Comparison of ENCODE assay signal across 8 cellular contexts in the genomic region with DNA sequence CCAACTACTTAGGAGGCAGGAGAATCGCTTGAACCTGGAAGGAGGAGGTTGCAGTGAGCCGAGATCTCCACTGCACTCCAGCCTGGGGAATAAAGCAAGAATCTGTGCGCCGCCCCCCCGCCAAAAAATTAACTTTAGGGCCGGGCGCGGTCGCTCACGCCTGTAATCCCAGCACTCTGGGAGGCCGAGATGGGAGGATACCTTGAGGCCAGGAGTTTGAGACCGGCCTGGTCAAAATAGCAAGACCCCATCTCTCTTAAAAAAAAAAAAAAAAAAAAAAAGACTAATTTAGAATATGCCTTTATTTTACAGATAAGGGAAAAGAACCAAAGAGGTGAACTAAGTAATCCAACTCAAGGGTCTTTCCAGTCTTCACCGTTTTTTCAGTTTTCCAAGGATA. TPM values are rescaled to one million over a fixed set of nuclear protein-coding genes. Genes with fewer than 3 reads are reported as not detected.
DNase-seq lines count a peak whose midpoint lies in the region; ATAC-seq and TF ChIP-seq lines count a peak whose summit lies in the region.

No MANE protein-coding gene starts in this region.

- CTCF ChIA-PET in HEK293T (lab: Yijun Ruan, JAX), result no interaction called here

- POLR2A ChIA-PET in HEK293T (lab: Yijun Ruan, JAX), result no interaction called here

- H3K4me3 Mint-ChIP-seq in nephron progenitor cell, result peak overlapping the region; percentile 98

- peaks cover 54% of the 10 kb centered on the region for H3K36me3 Mint-ChIP-seq in nephron progenitor cell (ENCODE audit: low read depth)

- H3K4me1 ChIP-seq in BE2C, result no peaks in the 10 kb centered on the region

- peaks cover 44% of the 10 kb centered on the region for H3K4me1 Mint-ChIP-seq in nephron progenitor cell

- peaks cover 3% of the 10 kb centered on the region for H3K27me3 Mint-ChIP-seq in nephron progenitor cell (ENCODE audit: low read depth, poor library complexity)

- no peak for TF ChIP-seq CTCF in BE2C (IDR thresholded peaks at IDR 0.05; ENCODE audit: low read depth, low read length)
- no peak for TF ChIP-seq CTCF in LNCaP clone FGC (IDR thresholded peaks at IDR 0.05; ENCODE audit: control insufficient read depth, extremely low read depth, insufficient read depth)
- no peak for TF ChIP-seq CTCF in dorsolateral prefrontal cortex (IDR thresholded peaks at IDR 0.05 in 54 of 56, conservative IDR thresholded peaks at IDR 0.05 in 2 of 56; ENCODE audit: low read depth in 1 of 56, partially characterized antibody in 56 of 56)
- TF ChIP-seq CTCF in nephron progenitor cell (IDR thresholded peaks at IDR 0.05), result no peak

- no peaks in the 10 kb centered on the region for H3K9me3 Mint-ChIP-seq in nephron progenitor cell

- ATAC-seq in activated CD4-positive, CD25-positive, alpha-beta regulatory T cell treated with anti-CD3 and anti-CD28 coated beads, Interleukin-2, amount 50 U/mL, for 24 hours, result no peak

- peak overlapping the region; percentile 83 for H3K4me3 ChIP-seq in BE2C (ENCODE audit: low read depth, low read length)
- H3K4me3 ChIP-seq in LNCaP clone FGC (ENCODE audit: low read depth, low read length), result peak overlapping the region; percentile 76
- H3K4me3 ChIP-seq in dorsolateral prefrontal cortex, result peak overlapping the region; percentile 79 to 100 (median 94)

- peak overlapping the region in 10 of 59 donors; percentile 86 to 97 (median 93) for H3K27ac ChIP-seq in dorsolateral prefrontal cortex

- intact Hi-C loops in dorsolateral prefrontal cortex (cut with DNase I), result loop anchor here in 1 of 2 donors (5.0 kb wide), 1 partner anchor 36 kb away; a partner anchor contains a TSS

- H3K27ac Mint-ChIP-seq in nephron progenitor cell, result no peak overlapping the region

- DNase-seq in BE2C (no peak), LNCaP clone FGC (ENCODE audit: low read depth) (no peak), dorsolateral prefrontal cortex (no peak), nephron progenitor cell (no peak), NCI-H2227 (lab: John Stamatoyannopoulos, UW; ENCODE audit: unreplicated experiment) (no peak), HEK293T (ENCODE audit: extremely low spot score) (no peak)
- no peak for DNase-seq in activated CD8-positive, alpha-beta memory T cell treated with anti-CD3 and anti-CD28 coated beads, Interleukin-2, amount 50 U/mL, for 48 hours

- H3K9me3 ChIP-seq in BE2C, result no peaks in the 10 kb centered on the region

- H3K36me3 ChIP-seq in BE2C, result peaks cover 44% of the 10 kb centered on the region

- H3K27me3 ChIP-seq in BE2C (no peaks in the 10 kb centered on the region), dorsolateral prefrontal cortex (no peaks in the 10 kb centered on the region)

TF ChIP-seq in HEK293T, 16 proteins besides CTCF, POLR2A, EP300 and RAD21:
- TF ChIP-seq HDGF (IDR thresholded peaks at IDR 0.05; ENCODE audit: borderline replicate concordance), result no peak
- TF ChIP-seq BHLHE40 (IDR thresholded peaks at IDR 0.05; ENCODE audit: borderline replicate concordance), result no peak

RNA-seq across cellular contexts. Expression of a gene that starts 1.2 kb away (rescaled TPM):
- 48.7 TPM for polyA plus RNA-seq in BE2C (2012; ENCODE audit: insufficient read depth, insufficient read length, low read depth)
- total RNA-seq in dorsolateral prefrontal cortex, result 10 to 100 TPM; 16.3 to 40.2 (median 25.6) TPM

RNA-seq across cellular contexts. Expression of a gene that starts 35.6 kb away (rescaled TPM):
- polyA plus RNA-seq in BE2C (2012; ENCODE audit: insufficient read depth, insufficient read length, low read depth), result 24.4 TPM
- 10 to 100 TPM; 27.7 to 58.9 (median 38.1) TPM for total RNA-seq in dorsolateral prefrontal cortex
